In the genomic region with DNA sequence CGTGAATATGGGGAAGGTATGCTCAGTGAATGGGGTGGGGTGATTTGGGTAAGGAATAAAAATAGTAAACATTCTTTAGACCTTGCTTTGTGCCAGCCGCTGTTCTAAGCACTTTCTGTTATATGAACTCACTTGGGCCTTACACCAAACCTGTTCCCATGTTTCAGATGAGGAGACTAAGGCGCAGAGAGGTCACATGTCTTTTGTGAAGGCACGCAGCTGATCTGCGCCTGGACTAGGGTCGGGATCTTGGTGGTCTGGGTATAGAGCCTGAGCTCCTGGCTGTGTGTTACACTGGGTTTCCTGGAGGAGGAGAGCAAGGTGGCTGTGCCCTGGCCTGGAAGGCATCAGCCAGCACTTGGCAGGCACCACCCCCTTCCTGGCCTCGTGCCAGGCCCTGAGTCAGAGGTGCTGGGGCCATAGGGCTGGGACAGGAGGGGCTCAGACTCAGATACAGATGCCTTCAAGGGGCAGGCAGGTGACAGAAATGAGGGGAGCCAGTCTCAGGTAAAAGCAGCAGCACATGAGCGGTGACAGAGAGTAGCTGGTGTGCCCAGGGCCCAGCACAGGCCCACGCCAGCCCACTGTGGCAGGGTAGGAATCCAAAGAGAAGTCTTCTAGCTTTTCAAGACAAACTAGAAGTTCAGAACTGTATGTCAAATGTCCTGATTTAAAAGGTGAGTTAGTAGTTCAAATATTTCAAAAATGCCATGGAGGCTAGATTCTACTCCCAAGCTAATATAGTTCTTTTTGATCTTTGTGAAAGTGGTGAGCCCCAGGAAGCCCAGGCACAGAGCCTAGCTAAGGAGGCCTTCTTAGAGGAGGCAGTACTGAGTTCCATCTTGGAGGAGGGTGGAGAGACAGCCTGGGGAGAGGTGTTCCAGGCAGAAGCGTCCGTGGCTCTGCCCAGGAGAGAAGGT, we compare ENCODE assay signal across 8 cellular contexts.
DNase-seq lines count a peak whose midpoint lies in the region; ATAC-seq and TF ChIP-seq lines count a peak whose summit lies in the region.

No MANE protein-coding gene starts in this region.

- H3K4me1 ChIP-seq in esophagus squamous epithelium = peaks cover 0 to 47% (median 3%) of the 10 kb centered on the region in 3 donors

- H3K36me3 ChIP-seq in esophagus squamous epithelium = no peaks in the 10 kb centered on the region

- no peaks in the 10 kb centered on the region for H3K27me3 ChIP-seq in esophagus squamous epithelium

- intact Hi-C loops in esophagus squamous epithelium (cut with DNase I) = no loop called here

- no peak for TF ChIP-seq CTCF in esophagus squamous epithelium (IDR thresholded peaks at IDR 0.05)

- H3K27ac ChIP-seq in esophagus squamous epithelium = no peak overlapping the region

- 87 to 92% methylated on average over 10 of the region's 11 CpGs for WGBS in esophagus squamous epithelium, 2 donors

- TF ChIP-seq POLR2A in esophagus squamous epithelium (IDR thresholded peaks at IDR 0.05) = no peak

- ATAC-seq in HG03469 (IDR thresholded peaks at IDR 0.05; ENCODE audit: unreplicated experiment) = no peak
- no peak for ATAC-seq in HG03196 (IDR thresholded peaks at IDR 0.05; ENCODE audit: unreplicated experiment)

- H3K9me3 ChIP-seq in esophagus squamous epithelium = no peaks in the 10 kb centered on the region

- DNase-seq in H4 (ENCODE audit: low spot score) = peak; percentile 70
- DNase-seq in NCI-H1694 treated with DMSO at 0.1 percent for 48 hours (lab: John Stamatoyannopoulos, UW) = peak; percentile 14
- peak; percentile 10 for DNase-seq in activated effector memory CD4-positive, alpha-beta T cell treated with Interleukin-2 at 50 U/mL for 16 hours
- peak; percentile 73 for DNase-seq in hepatic stellate cell (ENCODE audit: low spot score)
- DNase-seq in stimulated activated CD4-positive, alpha-beta T cell treated with anti-CD3 and anti-CD28 coated beads, TNF-alpha, amount 100 ng/mL, for 48 hours (ENCODE audit: low read depth in 3 of 3) = peak in 2 of 3 donors; percentile 5 to 55
- DNase-seq in esophagus squamous epithelium (lab: John Stamatoyannopoulos, UW) = no peak

- no peak overlapping the region for H3K4me3 ChIP-seq in esophagus squamous epithelium
